ENCODE assay signal across 23 cellular contexts in the genomic region with DNA sequence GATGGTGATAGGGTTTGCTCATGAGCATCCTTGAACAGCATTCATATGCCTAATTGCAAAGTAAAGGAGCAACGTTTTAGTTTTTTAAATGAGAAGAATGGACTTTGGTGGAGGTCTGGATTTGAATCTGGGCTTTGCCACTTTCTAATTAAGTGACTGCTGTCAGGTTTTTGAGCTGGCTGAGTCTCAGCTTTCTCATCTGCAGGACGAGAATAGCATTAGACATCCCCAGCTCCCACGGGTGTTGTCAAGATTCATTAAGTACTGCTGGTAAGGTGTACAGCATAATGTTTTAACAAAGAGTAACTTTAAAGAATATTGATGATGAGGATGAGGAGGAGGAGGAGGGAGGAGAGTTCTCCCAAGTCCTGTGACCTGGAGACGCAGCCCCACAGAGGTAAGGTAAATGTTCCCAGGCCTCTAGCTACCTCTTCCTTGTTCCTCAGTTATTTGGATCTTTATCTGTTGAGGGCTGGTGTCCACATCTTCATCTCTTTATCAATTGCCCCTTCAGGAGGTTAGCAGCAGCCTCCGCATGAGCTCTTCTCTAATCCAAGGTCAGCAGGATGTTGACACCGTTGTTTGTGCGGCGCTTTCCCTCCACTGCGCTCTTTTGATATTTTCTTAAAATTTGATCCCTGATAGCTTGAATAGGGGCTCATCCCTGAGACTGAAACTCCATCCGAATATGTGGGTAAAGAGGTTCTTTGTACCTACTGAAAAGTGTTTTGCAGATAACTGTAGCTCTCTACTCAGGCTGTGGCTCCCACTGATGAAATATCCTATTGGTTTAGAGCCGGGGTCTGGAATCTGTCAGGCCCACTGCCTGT.
"Had no signal": no experiment of that assay in that cellular context is flagged by ENCODE, and none has a peak within 500 bp of the region (broad histone marks: within the 10 kb centered on the region; RNA-seq: fewer than 3 reads in every experiment).

No MANE protein-coding gene starts in this region.

- H3K36me3 Mint-ChIP-seq: activated naive CD8-positive, alpha-beta T cell had no signal

- ATAC-seq: body of pancreas; effector memory CD8-positive, alpha-beta T cell; gastroesophageal sphincter; mucosa of descending colon; psoas muscle had no signal

- H3K9me3 ChIP-seq: body of pancreas, gastroesophageal sphincter, mucosa of descending colon, psoas muscle, testis, transverse colon had no signal

- H3K4me1 ChIP-seq: body of pancreas, gastroesophageal sphincter, parathyroid adenoma, testis, transverse colon had no signal

- H3K27me3 Mint-ChIP-seq: activated B cell treated with CpG ODN at 0.5 μM for 24 hours had no signal

- H3K27me3 ChIP-seq: body of pancreas, gastroesophageal sphincter, testis, transverse colon had no signal

- H3K4me3 ChIP-seq: body of pancreas, gastroesophageal sphincter, lung, mucosa of descending colon, psoas muscle, testis, transverse colon had no signal

- H3K27ac ChIP-seq: body of pancreas, gastroesophageal sphincter, parathyroid adenoma, testis, transverse colon had no signal

- H3K9me3 Mint-ChIP-seq: activated B cell treated with CpG ODN at 0.5 μM for 24 hours; effector memory CD8-positive, alpha-beta T cell had no signal

- H3K27ac Mint-ChIP-seq: activated B cell treated with CpG ODN at 0.5 μM for 24 hours; activated naive CD8-positive, alpha-beta T cell; effector memory CD8-positive, alpha-beta T cell had no signal

- DNase-seq: activated B cell treated with CpG ODN at 0.5 μM for 24 hours; activated CD4-positive, alpha-beta T cell treated with anti-CD3 and anti-CD28 coated beads, Interleukin-2, amount 50 U/mL, for 4 hours; activated CD8-positive, alpha-beta memory T cell treated with anti-CD3 and anti-CD28 coated beads for 24 hours; activated effector memory CD4-positive, alpha-beta T cell treated with Interleukin-2 at 50 U/mL for 16 hours; activated naive CD4-positive, alpha-beta T cell treated with Interleukin-2 at 50 U/mL for 16 hours; anterior cingulate cortex; body of pancreas; cortex of kidney; effector memory CD8-positive, alpha-beta T cell; mesendoderm; mucosa of descending colon; occipital lobe; psoas muscle; stimulated activated CD4-positive, alpha-beta T cell treated with anti-CD3 and anti-CD28 coated beads, Interleukin-2, amount 100 ng/mL, for 48 hours; stimulated activated naive CD8-positive, alpha-beta T cell treated with anti-CD3 and anti-CD28 coated beads, Interleukin-15, Interleukin-2, amounts not matched to agents 100 U/mL and 50 U/mL, for 24 hours; SW 1271; T-helper 2 cell; testis; transverse colon had no signal

- H3K4me1 Mint-ChIP-seq: activated B cell treated with CpG ODN at 0.5 μM for 24 hours had no signal

- H3K36me3 ChIP-seq: gastroesophageal sphincter, transverse colon had no signal

- H3K4me3 Mint-ChIP-seq: activated B cell treated with CpG ODN at 0.5 μM for 24 hours; activated naive CD8-positive, alpha-beta T cell; effector memory CD8-positive, alpha-beta T cell had no signal
